Comparison of ENCODE assay signal across 29 cellular contexts in the genomic region with DNA sequence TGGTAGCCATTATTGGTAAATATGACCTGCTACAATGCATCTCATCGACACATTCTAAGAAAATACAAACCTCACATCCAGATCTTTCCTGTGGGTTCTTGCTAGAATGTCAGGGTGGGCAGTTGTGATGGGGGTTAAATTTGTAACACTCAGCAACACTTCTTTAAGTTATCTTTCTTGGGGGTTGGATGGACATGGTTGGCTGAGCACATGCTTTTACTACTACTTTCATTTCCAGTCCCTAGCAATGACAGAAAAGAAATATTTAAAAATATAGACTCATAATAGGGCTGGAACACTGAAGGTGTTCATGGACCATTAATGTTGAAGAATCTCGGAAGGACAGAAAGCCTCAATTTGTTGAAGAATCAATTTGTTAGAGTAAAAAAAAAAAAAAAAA. TPM values are rescaled to one million over a fixed set of nuclear protein-coding genes. Genes with fewer than 3 reads are reported as not detected.
"Had no signal": no experiment of that assay in that cellular context is flagged by ENCODE, and none has a peak within 500 bp of the region (broad histone marks: within the 10 kb centered on the region; RNA-seq: fewer than 3 reads in every experiment).

No MANE protein-coding gene starts in this region.

- FAIRE-seq: bronchial epithelial cell, RCC 7860 had no signal

- DNase-seq: activated CD4-positive, alpha-beta T cell treated with anti-CD3 and anti-CD28 coated beads for 4 hours; activated CD8-positive, alpha-beta memory T cell treated with anti-CD3 and anti-CD28 coated beads, Interleukin-2, amount 50 U/mL, for 48 hours; activated CD8-positive, alpha-beta T cell treated with anti-CD3 and anti-CD28 coated beads for 36 hours; activated effector memory CD4-positive, alpha-beta T cell treated with Interleukin-2 at 50 U/mL for 16 hours; activated naive CD4-positive, alpha-beta T cell; activated T-cell treated with anti-CD3 and anti-CD28 coated beads, Interleukin-2, amount 50 U/mL, for 1 hour; central memory CD4-positive, alpha-beta T cell; MG63; MV-4-11; NCI-H1092 treated with DMSO at 0.1 percent for 48 hours; NCI-H1417 treated with DMSO at 0.1 percent for 48 hours; NCI-H1694; NCI-H2029; NCI-H2107; NCI-H345; NCI-H510A; NCI-H526 treated with DMSO at 0.1 percent for 48 hours; NCI-H82; PC-3; SHP77; SW 1271 had no signal

- H3K4me3 Mint-ChIP-seq: activated CD8-positive, alpha-beta T cell treated with anti-CD3 and anti-CD28 coated beads for 36 hours; activated naive CD4-positive, alpha-beta T cell treated with anti-CD3 and anti-CD28 coated beads, Interleukin-2, amount 50 U/mL, for 24 hours; T-helper 1 cell treated with Interleukin-12 subunit alpha and Interleukin-12 subunit beta and Interleukin-4 antibody, amounts not matched to agents 30 μg/mL and 1 μg/mL, for 36 hours had no signal

- H3K27ac ChIP-seq: coronary artery, SJSA1 had no signal

- H3K27me3 ChIP-seq: MG63, SJSA1 had no signal

- H3K9me3 ChIP-seq: MG63, SJSA1 had no signal

- H3K4me3 ChIP-seq: coronary artery, MG63, SJSA1 had no signal

- H3K27ac Mint-ChIP-seq: activated CD8-positive, alpha-beta T cell treated with anti-CD3 and anti-CD28 coated beads for 36 hours; activated naive CD4-positive, alpha-beta T cell treated with anti-CD3 and anti-CD28 coated beads, Interleukin-2, amount 50 U/mL, for 24 hours; T-helper 1 cell treated with Interleukin-12 subunit alpha and Interleukin-12 subunit beta and Interleukin-4 antibody, amounts not matched to agents 30 μg/mL and 1 μg/mL, for 36 hours had no signal

- ATAC-seq: activated CD4-positive, CD25-positive, alpha-beta regulatory T cell treated with anti-CD3 and anti-CD28 coated beads, Interleukin-2, amount 50 U/mL, for 24 hours; activated CD8-positive, alpha-beta T cell treated with anti-CD3 and anti-CD28 coated beads for 36 hours; PC-3; SK-N-SH treated with all-trans-retinoic acid at 6 μM for 48 hours had no signal

- H3K9me3 Mint-ChIP-seq: activated CD8-positive, alpha-beta T cell treated with anti-CD3 and anti-CD28 coated beads for 36 hours; activated naive CD4-positive, alpha-beta T cell treated with anti-CD3 and anti-CD28 coated beads, Interleukin-2, amount 50 U/mL, for 24 hours; T-helper 1 cell treated with Interleukin-12 subunit alpha and Interleukin-12 subunit beta and Interleukin-4 antibody, amounts not matched to agents 30 μg/mL and 1 μg/mL, for 36 hours had no signal

- H3K36me3 Mint-ChIP-seq: activated naive CD4-positive, alpha-beta T cell treated with anti-CD3 and anti-CD28 coated beads, Interleukin-2, amount 50 U/mL, for 24 hours had no signal

- H3K4me1 Mint-ChIP-seq: activated naive CD4-positive, alpha-beta T cell treated with anti-CD3 and anti-CD28 coated beads, Interleukin-2, amount 50 U/mL, for 24 hours had no signal

- H3K36me3 ChIP-seq: MG63, SJSA1 had no signal

RNA-seq across cellular contexts. Expression of a gene that starts 57.6 kb away (rescaled TPM):
- total RNA-seq: bronchial epithelial cell, PC-3 had no signal
